ENCODE assay signal across 28 cellular contexts in the genomic region with DNA sequence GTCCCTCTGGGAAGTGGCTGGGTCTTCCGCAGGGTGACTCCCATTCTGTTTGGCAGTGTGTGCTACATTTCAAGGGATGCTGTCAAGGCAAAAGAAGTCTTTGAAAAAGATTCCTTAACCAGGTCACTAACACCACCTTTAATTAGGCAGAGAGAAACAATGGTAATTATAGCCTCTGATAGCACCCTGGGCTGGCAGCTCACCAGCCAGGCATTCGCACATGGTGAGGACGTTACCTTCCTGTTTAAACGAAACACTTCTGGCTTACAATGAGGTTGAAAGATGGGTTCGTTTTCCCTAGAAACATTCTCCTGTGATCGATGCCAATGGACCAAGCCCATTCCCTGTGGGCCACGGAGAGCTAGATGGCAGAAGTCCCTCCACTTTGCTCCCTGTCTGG.
"Had no signal": no experiment of that assay in that cellular context is flagged by ENCODE, and none has a peak within 500 bp of the region (broad histone marks: within the 10 kb centered on the region; RNA-seq: fewer than 3 reads in every experiment).

No MANE protein-coding gene starts in this region.

- H3K4me1 ChIP-seq: adrenal gland, breast epithelium had no signal

- ATAC-seq: activated CD4-positive, CD25-positive, alpha-beta regulatory T cell treated with anti-CD3 and anti-CD28 coated beads, Interleukin-2, amount 50 U/mL, for 24 hours; activated CD8-positive, alpha-beta T cell treated with anti-CD3 and anti-CD28 coated beads for 36 hours; activated naive CD8-positive, alpha-beta T cell treated with anti-CD3 and anti-CD28 coated beads, Interleukin-2, amount 50 U/mL, for 24 hours; esophagus mucosa; T-helper 17 cell had no signal

- H3K27me3 ChIP-seq: adrenal gland, breast epithelium, cardiac muscle cell had no signal

- H3K27ac ChIP-seq: adrenal gland, breast epithelium, cardiac muscle cell, coronary artery, dorsolateral prefrontal cortex, WERI-Rb-1 had no signal

- DNase-seq: activated B cell treated with CpG ODN at 0.5 μM for 24 hours; activated CD4-positive, alpha-beta T cell treated with anti-CD3 and anti-CD28 coated beads for 48 hours; activated CD4-positive, alpha-beta T cell treated with anti-CD3 and anti-CD28 coated beads, Interleukin-2, amount 50 U/mL, for 1 hour; activated CD4-positive, alpha-beta T cell treated with anti-CD3 and anti-CD28 coated beads, Interleukin-2, amount 50 U/mL, for 48 hours; activated CD8-positive, alpha-beta memory T cell treated with anti-CD3 and anti-CD28 coated beads for 24 hours; activated CD8-positive, alpha-beta T cell treated with anti-CD3 and anti-CD28 coated beads for 36 hours; activated effector memory CD4-positive, alpha-beta T cell treated with anti-CD3 and anti-CD28 coated beads, Interleukin-2, amount 50 U/mL, for 16 hours; activated naive CD4-positive, alpha-beta T cell treated with anti-CD3 and anti-CD28 coated beads for 36 hours; activated naive CD8-positive, alpha-beta T cell treated with anti-CD3 and anti-CD28 coated beads for 36 hours; activated naive CD8-positive, alpha-beta T cell treated with anti-CD3 and anti-CD28 coated beads, Interleukin-2, amount 50 U/mL, for 24 hours; activated T-cell treated with anti-CD3 and anti-CD28 coated beads, Interleukin-2, amount 50 U/mL, for 1 hour; activated T-cell treated with anti-CD3 and anti-CD28 coated beads, Interleukin-2, amount 50 U/mL, for 48 hours; adrenal gland; amygdala; aorta; dorsolateral prefrontal cortex; effector memory CD4-positive, alpha-beta T cell; endodermal cell; foreskin fibroblast; T-helper 1 cell; T-helper 17 cell; T1000; WERI-Rb-1 had no signal

- H3K4me3 ChIP-seq: adrenal gland, breast epithelium, cardiac muscle cell, coronary artery, dorsolateral prefrontal cortex had no signal

- H3K9me3 ChIP-seq: adrenal gland, breast epithelium had no signal

- H3K36me3 ChIP-seq: breast epithelium, WERI-Rb-1 had no signal
